23 cellular contexts compared by ENCODE assay signal in the genomic region with DNA sequence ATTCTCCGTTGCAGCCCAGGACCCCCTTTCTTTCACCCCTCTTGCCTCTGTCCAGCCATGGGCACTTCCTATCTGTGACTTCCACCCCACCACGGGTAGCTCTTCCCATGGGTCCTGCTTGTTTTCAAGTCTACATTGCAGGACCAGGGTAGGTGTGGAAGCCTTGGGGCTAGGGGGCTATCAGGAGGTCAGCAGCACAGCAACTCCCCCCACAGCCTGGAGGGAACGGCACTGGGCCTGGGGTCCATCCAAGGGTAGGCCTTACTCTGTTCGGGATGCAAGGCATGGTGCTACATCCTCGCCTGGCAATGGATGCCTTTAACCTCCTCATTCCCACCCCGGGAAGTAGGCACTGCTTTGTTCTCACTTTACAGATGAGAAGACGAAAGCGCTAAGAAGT.
"Had no signal": no experiment of that assay in that cellular context is flagged by ENCODE, and none has a peak within 500 bp of the region (broad histone marks: within the 10 kb centered on the region; RNA-seq: fewer than 3 reads in every experiment).

No MANE protein-coding gene starts in this region.

- H3K36me3 ChIP-seq: brain microvascular endothelial cell, esophagus muscularis mucosa, heart left ventricle, left ventricle myocardium inferior, pancreas, prostate gland, tibial nerve had no signal

- H3K4me1 ChIP-seq: esophagus muscularis mucosa, heart left ventricle, left ventricle myocardium inferior, pancreas, prostate gland, tibial nerve had no signal

- DNase-seq: activated B cell treated with CpG ODN at 0.5 μM for 24 hours; activated CD4-positive, alpha-beta T cell treated with anti-CD3 and anti-CD28 coated beads, Interleukin-2, amount 50 U/mL, for 1 hour; activated CD8-positive, alpha-beta T cell treated with anti-CD3 and anti-CD28 coated beads, Interleukin-2, amount 10 ng/mL, durations not matched to agents 7 days and 5 days; activated gamma-delta T cell; activated naive CD4-positive, alpha-beta T cell treated with anti-CD3 and anti-CD28 coated beads, Interleukin-2, amount 10 ng/mL, durations not matched to agents 7 days and 5 days; activated naive CD8-positive, alpha-beta T cell treated with anti-CD3 and anti-CD28 coated beads, Interleukin-2, amount 10 ng/mL, durations not matched to agents 7 days and 5 days; activated T-cell treated with anti-CD3 and anti-CD28 coated beads, Interleukin-2, amount 50 U/mL, for 24 hours; amniotic stem cell; brain microvascular endothelial cell; cortex of kidney; heart left ventricle; hypothalamus; left ventricle myocardium inferior; midbrain; naive thymus-derived CD4-positive, alpha-beta T cell; pancreas; stimulated activated naive CD4-positive, alpha-beta T cell treated with Interleukin-2 at 50 U/mL for 16 hours; T-cell had no signal

- H3K27me3 Mint-ChIP-seq: activated naive CD4-positive, alpha-beta T cell treated with anti-CD3 and anti-CD28 coated beads, Interleukin-2, amount 10 ng/mL, durations not matched to agents 7 days and 5 days; activated naive CD8-positive, alpha-beta T cell treated with anti-CD3 and anti-CD28 coated beads, Interleukin-2, amount 10 ng/mL, durations not matched to agents 7 days and 5 days; T-cell had no signal

- H3K4me3 ChIP-seq: esophagus muscularis mucosa, heart left ventricle, left ventricle myocardium inferior, pancreas, prostate gland, tibial nerve had no signal

- H3K27me3 ChIP-seq: brain microvascular endothelial cell, foreskin keratinocyte, pancreas, tibial nerve had no signal

- H3K4me3 Mint-ChIP-seq: activated B cell treated with CpG ODN at 0.5 μM for 24 hours; activated CD8-positive, alpha-beta T cell treated with anti-CD3 and anti-CD28 coated beads, Interleukin-2, amount 10 ng/mL, durations not matched to agents 7 days and 5 days; activated naive CD4-positive, alpha-beta T cell treated with anti-CD3 and anti-CD28 coated beads, Interleukin-2, amount 10 ng/mL, durations not matched to agents 7 days and 5 days; activated naive CD8-positive, alpha-beta T cell treated with anti-CD3 and anti-CD28 coated beads, Interleukin-2, amount 10 ng/mL, durations not matched to agents 7 days and 5 days; activated T-cell treated with anti-CD3 and anti-CD28 coated beads, Interleukin-2, amount 50 U/mL, for 24 hours; naive thymus-derived CD4-positive, alpha-beta T cell; T-cell; T-helper 2 cell treated with Interferon-gamma antibody and Interleukin-4, amounts not matched to agents 5 μg/mL and 100 μg/mL, for 36 hours had no signal

- H3K9me3 ChIP-seq: esophagus muscularis mucosa, heart left ventricle, left ventricle myocardium inferior, pancreas, prostate gland, tibial nerve had no signal

- H3K9me3 Mint-ChIP-seq: activated B cell treated with CpG ODN at 0.5 μM for 24 hours; activated naive CD4-positive, alpha-beta T cell treated with anti-CD3 and anti-CD28 coated beads, Interleukin-2, amount 10 ng/mL, durations not matched to agents 7 days and 5 days; activated naive CD8-positive, alpha-beta T cell treated with anti-CD3 and anti-CD28 coated beads, Interleukin-2, amount 10 ng/mL, durations not matched to agents 7 days and 5 days; activated T-cell treated with anti-CD3 and anti-CD28 coated beads, Interleukin-2, amount 50 U/mL, for 24 hours; T-cell; T-helper 2 cell treated with Interferon-gamma antibody and Interleukin-4, amounts not matched to agents 5 μg/mL and 100 μg/mL, for 36 hours had no signal

- H3K27ac Mint-ChIP-seq: activated B cell treated with CpG ODN at 0.5 μM for 24 hours; activated CD8-positive, alpha-beta T cell treated with anti-CD3 and anti-CD28 coated beads, Interleukin-2, amount 10 ng/mL, durations not matched to agents 7 days and 5 days; activated naive CD4-positive, alpha-beta T cell treated with anti-CD3 and anti-CD28 coated beads, Interleukin-2, amount 10 ng/mL, durations not matched to agents 7 days and 5 days; activated naive CD8-positive, alpha-beta T cell treated with anti-CD3 and anti-CD28 coated beads, Interleukin-2, amount 10 ng/mL, durations not matched to agents 7 days and 5 days; activated T-cell treated with anti-CD3 and anti-CD28 coated beads, Interleukin-2, amount 50 U/mL, for 24 hours; naive thymus-derived CD4-positive, alpha-beta T cell; T-cell; T-helper 2 cell treated with Interferon-gamma antibody and Interleukin-4, amounts not matched to agents 5 μg/mL and 100 μg/mL, for 36 hours had no signal

- H3K36me3 Mint-ChIP-seq: activated naive CD4-positive, alpha-beta T cell treated with anti-CD3 and anti-CD28 coated beads, Interleukin-2, amount 10 ng/mL, durations not matched to agents 7 days and 5 days; activated naive CD8-positive, alpha-beta T cell treated with anti-CD3 and anti-CD28 coated beads, Interleukin-2, amount 10 ng/mL, durations not matched to agents 7 days and 5 days; naive thymus-derived CD4-positive, alpha-beta T cell; T-cell had no signal

- ATAC-seq: activated CD8-positive, alpha-beta T cell treated with anti-CD3 and anti-CD28 coated beads, Interleukin-2, amount 10 ng/mL, durations not matched to agents 7 days and 5 days; heart left ventricle; naive thymus-derived CD4-positive, alpha-beta T cell; pancreas; T-cell had no signal

- H3K4me1 Mint-ChIP-seq: activated B cell treated with CpG ODN at 0.5 μM for 24 hours; activated naive CD4-positive, alpha-beta T cell treated with anti-CD3 and anti-CD28 coated beads, Interleukin-2, amount 10 ng/mL, durations not matched to agents 7 days and 5 days; activated naive CD8-positive, alpha-beta T cell treated with anti-CD3 and anti-CD28 coated beads, Interleukin-2, amount 10 ng/mL, durations not matched to agents 7 days and 5 days; naive thymus-derived CD4-positive, alpha-beta T cell; T-cell had no signal

- H3K27ac ChIP-seq: brain microvascular endothelial cell, esophagus muscularis mucosa, foreskin keratinocyte, heart left ventricle, left ventricle myocardium inferior, pancreas, prostate gland, tibial nerve had no signal
